1 cellular context compared by ENCODE assay signal in the genomic region with DNA sequence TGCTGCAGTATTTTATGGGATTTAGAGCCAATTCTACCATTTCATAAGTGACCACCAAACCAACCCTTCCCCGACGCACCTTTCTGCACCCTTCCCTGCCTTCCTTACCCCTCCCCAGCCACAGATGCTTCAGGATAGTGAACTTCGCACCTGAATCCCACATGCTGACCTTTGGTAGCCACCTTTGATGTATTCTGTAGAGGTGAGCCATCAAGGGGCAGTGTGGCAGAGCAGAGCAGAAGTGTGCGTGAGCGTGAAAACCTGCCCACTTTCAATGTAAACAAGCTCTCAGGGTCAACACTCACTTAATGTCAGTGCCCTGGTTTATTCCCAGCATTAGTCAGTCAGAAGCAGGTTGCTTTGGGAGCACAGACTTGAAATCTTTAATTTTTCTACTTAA.
TF ChIP-seq lines count a peak whose summit lies in the region.

No MANE protein-coding gene starts in this region.

TF ChIP-seq in IMR-90, 13 proteins besides CTCF, POLR2A, EP300 and RAD21 (continued from another document):
- TF ChIP-seq ELK1 (IDR thresholded peaks at IDR 0.05; ENCODE audit: borderline replicate concordance, low read depth, low read length) (no peak), MAFK (IDR thresholded peaks at IDR 0.05; ENCODE audit: low read depth, low read length) (no peak), BHLHE40 (IDR thresholded peaks at IDR 0.05; ENCODE audit: low read depth, low read length) (no peak)
